In genomic region chr5:81751836-81752643, GRCh38 we compare ENCODE assay signal across 8 cellular contexts. TPM values are rescaled to one million over a fixed set of nuclear protein-coding genes. Genes with fewer than 3 reads are reported as not detected.
A peak's percentile ranks its signal among the peaks of the same experiment; 100 is the strongest.
DNase-seq lines count a peak whose midpoint lies in the region; ATAC-seq and TF ChIP-seq lines count a peak whose summit lies in the region.

No MANE protein-coding gene starts in this region.

- peak overlapping the region; percentile 93 for H3K27ac Mint-ChIP-seq in activated CD4-positive, alpha-beta T cell treated with anti-CD3 and anti-CD28 coated beads, Interleukin-2, amount 10 ng/mL, durations not matched to agents 24 days and 14 days

- peak overlapping the region; percentile 90 for H3K4me3 Mint-ChIP-seq in activated CD4-positive, alpha-beta T cell treated with anti-CD3 and anti-CD28 coated beads, Interleukin-2, amount 10 ng/mL, durations not matched to agents 24 days and 14 days

- H3K27me3 ChIP-seq in uterus = no peaks in the 10 kb centered on the region

- intact Hi-C loops in activated CD4-positive, alpha-beta T cell treated with anti-CD3 and anti-CD28 coated beads, Interleukin-2, amount 10 ng/mL, durations not matched to agents 24 days and 14 days (cut with micrococcal nuclease) = loop anchor here (1.0 to 10.0 kb wide), 10 partner anchors 26 to 1097 kb away; partner anchors contain the start of genes DHFR, MSH3, RPS23 and ZCCHC9
- intact Hi-C loops in mucosa of descending colon (cut with DNase I, micrococcal nuclease) = loop anchor here (2.0 to 5.0 kb wide), 2 partner anchors 99 to 100 kb away; no protein-coding TSS in a partner anchor
- intact Hi-C loops in uterus (cut with DNase I; ENCODE audit: low total_unique reads) = loop anchor here (1.0 to 5.0 kb wide), 2 partner anchors 35 to 99 kb away; no protein-coding TSS in a partner anchor

- H3K9me3 Mint-ChIP-seq in activated CD4-positive, alpha-beta T cell treated with anti-CD3 and anti-CD28 coated beads, Interleukin-2, amount 10 ng/mL, durations not matched to agents 24 days and 14 days = no peaks in the 10 kb centered on the region

- peak overlapping the region; percentile 97 to 99 for H3K27ac ChIP-seq in uterus

- no peak for TF ChIP-seq POLR2A in uterus (IDR thresholded peaks at IDR 0.05)

- H3K9me3 ChIP-seq in mucosa of descending colon = no peaks in the 10 kb centered on the region
- H3K9me3 ChIP-seq in uterus = no peaks in the 10 kb centered on the region

- no peak for DNase-seq in activated CD4-positive, alpha-beta T cell treated with anti-CD3 and anti-CD28 coated beads, Interleukin-2, amount 10 ng/mL, durations not matched to agents 24 days and 14 days
- DNase-seq in activated CD4-positive, alpha-beta T cell treated with anti-CD3 and anti-CD28 coated beads, Interleukin-2, amount 50 U/mL, for 1 hour = no peak
- DNase-seq in RKO (ENCODE audit: low spot score) = peak; percentile 30
- DNase-seq in dermis blood vessel endothelial cell = peak; percentile 42
- DNase-seq in mucosa of descending colon = peak in 1 of 3 donors; percentile 41
- peak in 1 of 2 donors; percentile 34 for DNase-seq in uterus
- no peak for DNase-seq in NCI-H146 (lab: John Stamatoyannopoulos, UW)
- DNase-seq in retina = no peak

- H3K4me1 Mint-ChIP-seq in activated CD4-positive, alpha-beta T cell treated with anti-CD3 and anti-CD28 coated beads, Interleukin-2, amount 10 ng/mL, durations not matched to agents 24 days and 14 days = peaks cover 10% of the 10 kb centered on the region

- peak overlapping the region; percentile 51 for H3K4me3 ChIP-seq in mucosa of descending colon
- peak overlapping the region; percentile 68 to 87 for H3K4me3 ChIP-seq in uterus

- H3K4me1 ChIP-seq in mucosa of descending colon (ENCODE audit: low read depth) (peaks cover 11% of the 10 kb centered on the region), uterus (peaks cover 0 to 23% of the 10 kb centered on the region in 2 donors)

- no peaks in the 10 kb centered on the region for H3K36me3 ChIP-seq in mucosa of descending colon (ENCODE audit: low read depth)
- no peaks in the 10 kb centered on the region for H3K36me3 ChIP-seq in uterus

- no peak for ATAC-seq in mucosa of descending colon

- no peaks in the 10 kb centered on the region for H3K36me3 Mint-ChIP-seq in activated CD4-positive, alpha-beta T cell treated with anti-CD3 and anti-CD28 coated beads, Interleukin-2, amount 10 ng/mL, durations not matched to agents 24 days and 14 days (ENCODE audit: low read depth)

- H3K27me3 Mint-ChIP-seq in activated CD4-positive, alpha-beta T cell treated with anti-CD3 and anti-CD28 coated beads, Interleukin-2, amount 10 ng/mL, durations not matched to agents 24 days and 14 days = peaks cover 24% of the 10 kb centered on the region

- TF ChIP-seq CTCF in mucosa of descending colon (IDR thresholded peaks at IDR 0.05) (no peak), uterus (IDR thresholded peaks at IDR 0.05) (no peak)

RNA-seq across cellular contexts. Expression of gene SSBP2, which starts 1.1 kb away (rescaled TPM):
- total RNA-seq in activated CD4-positive, alpha-beta T cell treated with anti-CD3 and anti-CD28 coated beads, Interleukin-2, amount 10 ng/mL, durations not matched to agents 24 days and 14 days = 13.1 and 13.4 TPM in 2 replicates
- total RNA-seq in dermis blood vessel endothelial cell (11.7 and 15.5 TPM in 2 replicates), mucosa of descending colon (10 to 100 TPM; 17.5 to 77.9 (median 20.9) TPM), uterus (100 to 1,000 TPM in 2 of 4 donors, 10 to 100 TPM in 2; 22.0 to 204 (median 90.9) TPM)

Comparison
In these comparisons a context has a peak if more than half of its experiments do, and no peak if none do; other contexts are left out.
1. DNase-seq: peak in RKO (single experiment) and dermis blood vessel endothelial cell (single experiment); none in activated CD4-positive, alpha-beta T cell treated with anti-CD3 and anti-CD28 coated beads, Interleukin-2, amount 10 ng/mL, durations not matched to agents 24 days and 14 days (single experiment), activated CD4-positive, alpha-beta T cell treated with anti-CD3 and anti-CD28 coated beads, Interleukin-2, amount 50 U/mL, for 1 hour (single experiment), NCI-H146 (single experiment) and retina (single experiment).